16 cellular contexts compared by ENCODE assay signal in genomic region chr6:108707328-108707976, GRCh38.
DNase-seq lines count a peak whose midpoint lies in the region; FAIRE-seq and TF ChIP-seq lines count a peak whose summit lies in the region.
"Had no signal": no experiment of that assay in that cellular context is flagged by ENCODE, and none has a peak within 500 bp of the region (broad histone marks: within the 10 kb centered on the region; RNA-seq: fewer than 3 reads in every experiment).

No MANE protein-coding gene starts in this region.

- peak; percentile 35 for DNase-seq in SIG-M5 treated with dmso at 0.1 percent for 504 hours (lab: John Stamatoyannopoulos, UW; ENCODE audit: unreplicated experiment)
- DNase-seq in SIG-M5 (lab: John Stamatoyannopoulos, UW), result no peak
- peak; percentile 76 for DNase-seq in NCI-H774 (lab: John Stamatoyannopoulos, UW)
- DNase-seq in kidney, result no peak
- no peak for DNase-seq in tibial artery
- DNase-seq in lower leg skin (ENCODE audit: low spot score in 2 of 2), result no peak
- no peak for DNase-seq in frontal cortex (ENCODE audit: low spot score in 2 of 2)
- DNase-seq in cortex of kidney (lab: John Stamatoyannopoulos, UW), result no peak
- DNase-seq: activated CD4-positive, alpha-beta T cell treated with anti-CD3 and anti-CD28 coated beads for 48 hours; activated T-cell treated with anti-CD3 and anti-CD28 coated beads, Interleukin-2, amount 50 U/mL, for 1 hour; CD8-positive, alpha-beta memory T cell; central memory CD4-positive, alpha-beta T cell; Kasumi-1; kidney glomerular epithelial cell; NCI-H1694 treated with DMSO at 0.1 percent for 48 hours had no signal

- peak; percentile 66 for FAIRE-seq in kidney (lab: Jason Lieb, UNC)
- no peak for FAIRE-seq in frontal cortex (lab: Jason Lieb, UNC)

- H3K36me3 ChIP-seq in kidney (ENCODE audit: control insufficient read depth in 1 of 2, insufficient read depth in 2 of 2, low read length in 2 of 2), result no peaks in the 10 kb centered on the region
- H3K36me3 ChIP-seq in tibial artery, result no peaks in the 10 kb centered on the region

- WGBS in lower leg skin, 2 donors, result 86 to 90% methylated on average over 8 of the region's 8 CpGs

- H3K9me3 ChIP-seq in kidney (ENCODE audit: control insufficient read depth in 1 of 2, low read length in 2 of 2), result no peaks in the 10 kb centered on the region
- H3K9me3 ChIP-seq in tibial artery, result peaks cover 0 to 10% (median 0%) of the 10 kb centered on the region in 3 donors

- TF ChIP-seq CTCF in kidney (IDR thresholded peaks at IDR 0.05; ENCODE audit: borderline replicate concordance, extremely low read depth, insufficient read depth) (no peak), tibial artery (IDR thresholded peaks at IDR 0.05) (no peak), lower leg skin (IDR thresholded peaks at IDR 0.05) (no peak)

- intact Hi-C loops in kidney (cut with DNase I) (no loop called here), tibial artery (cut with DNase I; ENCODE audit: low total_unique reads) (no loop called here), lower leg skin (cut with DNase I; ENCODE audit: low total_unique reads) (no loop called here)

- no peaks in the 10 kb centered on the region for H3K27me3 ChIP-seq in tibial artery

- H3K27ac ChIP-seq in kidney (ENCODE audit: low read depth in 2 of 2, low read length in 2 of 2) (peak overlapping the region; percentile 3 to 52), tibial artery (peak overlapping the region; percentile 29 to 40)
- H3K27ac ChIP-seq: parathyroid adenoma had no signal

- H3K4me3 ChIP-seq in kidney (ENCODE audit: low read length in 2 of 2) (no peak overlapping the region), tibial artery (no peak overlapping the region), lower leg skin (ENCODE audit: low read depth, poor library complexity, severe bottlenecking) (no peak overlapping the region)

- no peak overlapping the region for H3K9ac ChIP-seq in kidney (ENCODE audit: low read length in 2 of 2)
- H3K9ac ChIP-seq: parathyroid adenoma had no signal

- H3K4me1 ChIP-seq in kidney (ENCODE audit: control insufficient read depth in 1 of 2, insufficient read depth in 1 of 2, low read depth in 1 of 2, low read length in 2 of 2) (peaks cover 21 to 22% of the 10 kb centered on the region in 2 donors), tibial artery (peaks cover 0 to 33% (median 19%) of the 10 kb centered on the region in 4 donors)
- H3K4me1 ChIP-seq: parathyroid adenoma had no signal

- no peak for TF ChIP-seq POLR2A in lower leg skin (IDR thresholded peaks at IDR 0.05)

Comparison
In these comparisons a context has a peak if more than half of its experiments do, and no peak if none do; other contexts are left out.
1. DNase-seq: peak in SIG-M5 treated with dmso at 0.1 percent for 504 hours (single experiment) and NCI-H774 (single experiment); none in SIG-M5 (single experiment), kidney (single experiment), tibial artery (0 of 2), lower leg skin (0 of 2), frontal cortex (0 of 2) and cortex of kidney (single experiment).